ENCODE assay signal across 13 cellular contexts in genomic region chr7:48096273-48096672, GRCh38. TPM values are rescaled to one million over a fixed set of nuclear protein-coding genes. Genes with fewer than 3 reads are reported as not detected.
A peak's percentile ranks its signal among the peaks of the same experiment; 100 is the strongest.
DNase-seq lines count a peak whose midpoint lies in the region; ATAC-seq, FAIRE-seq and TF ChIP-seq lines count a peak whose summit lies in the region.
"Had no signal": no experiment of that assay in that cellular context is flagged by ENCODE, and none has a peak within 500 bp of the region (broad histone marks: within the 10 kb centered on the region; RNA-seq: fewer than 3 reads in every experiment).

No MANE protein-coding gene starts in this region.

- H3K27me3 Mint-ChIP-seq in activated CD4-positive, alpha-beta memory T cell treated with anti-CD3 and anti-CD28 coated beads for 36 hours = no peaks in the 10 kb centered on the region
- H3K27me3 Mint-ChIP-seq: brain had no signal

- no peaks in the 10 kb centered on the region for H3K9me3 Mint-ChIP-seq in activated CD4-positive, alpha-beta memory T cell treated with anti-CD3 and anti-CD28 coated beads for 36 hours
- H3K9me3 Mint-ChIP-seq: brain had no signal

- H3K9me3 ChIP-seq in right cardiac atrium (ENCODE audit: control insufficient read depth, low read length) (no peaks in the 10 kb centered on the region), upper lobe of right lung (no peaks in the 10 kb centered on the region)

- H3K4me1 Mint-ChIP-seq in activated CD4-positive, alpha-beta memory T cell treated with anti-CD3 and anti-CD28 coated beads for 36 hours (ENCODE audit: low read depth) = peaks cover 78% of the 10 kb centered on the region
- H3K4me1 Mint-ChIP-seq: brain had no signal

- intact Hi-C loops in right cardiac atrium (cut with DNase I) = loop anchor here in 1 of 4 donors (10.0 kb wide), 1 partner anchor 61 kb away; the partner anchor contains the start of gene C7orf57
- intact Hi-C loops in Right ventricle myocardium superior (cut with DNase I) = no loop called here
- intact Hi-C loops in activated CD4-positive, alpha-beta memory T cell treated with anti-CD3 and anti-CD28 coated beads for 36 hours (cut with micrococcal nuclease) = no loop called here
- intact Hi-C loops in upper lobe of right lung (cut with DNase I) = no loop called here

- ATAC-seq in right cardiac atrium (peak; percentile 53 to 58), Right ventricle myocardium superior (ENCODE audit: poor library complexity) (no peak), upper lobe of right lung (peak; percentile 65)

- H3K4me3 ChIP-seq in right cardiac atrium (ENCODE audit: low read length) (no peak overlapping the region), upper lobe of right lung (no peak overlapping the region)

- peak overlapping the region; percentile 98 for H3K27ac Mint-ChIP-seq in activated CD4-positive, alpha-beta memory T cell treated with anti-CD3 and anti-CD28 coated beads for 36 hours
- H3K27ac Mint-ChIP-seq: brain had no signal

- H3K36me3 Mint-ChIP-seq in activated CD4-positive, alpha-beta memory T cell treated with anti-CD3 and anti-CD28 coated beads for 36 hours = peaks cover 74% of the 10 kb centered on the region

- H3K27ac ChIP-seq in right cardiac atrium (ENCODE audit: low read length) = no peak overlapping the region
- H3K27ac ChIP-seq in upper lobe of right lung = peak overlapping the region; percentile 55

- H3K4me1 ChIP-seq in right cardiac atrium (ENCODE audit: control insufficient read depth, insufficient read depth, low read length) (no peaks in the 10 kb centered on the region), upper lobe of right lung (peaks cover 37% of the 10 kb centered on the region)

- TF ChIP-seq CTCF in upper lobe of right lung (IDR thresholded peaks at IDR 0.05) = no peak

- CTCF ChIA-PET in activated CD4-positive, alpha-beta memory T cell treated with anti-CD3 and anti-CD28 coated beads for 36 hours (lab: Charles Lee) = interaction anchor here (1.0 to 1.5 kb wide), 3 partner anchors 9 to 118 kb away, joined by 3 to 7 read pairs (median 3); no protein-coding TSS in a partner anchor

- WGBS in right cardiac atrium = 72% methylated on average over 2 of the region's 2 CpGs

- H3K4me3 Mint-ChIP-seq in activated CD4-positive, alpha-beta memory T cell treated with anti-CD3 and anti-CD28 coated beads for 36 hours = peak overlapping the region; percentile 37
- H3K4me3 Mint-ChIP-seq: brain had no signal

- H3K27me3 ChIP-seq in right cardiac atrium (ENCODE audit: control insufficient read depth, insufficient read depth) (no peaks in the 10 kb centered on the region), upper lobe of right lung (no peaks in the 10 kb centered on the region)

- POLR2A ChIA-PET in activated CD4-positive, alpha-beta memory T cell treated with anti-CD3 and anti-CD28 coated beads for 36 hours (lab: Charles Lee) = interaction anchor here (1.2 to 1.7 kb wide), 3 partner anchors 9 to 118 kb away, joined by 3 to 22 read pairs (median 4); partner anchors contain the start of gene UPP1

- DNase-seq in right cardiac atrium (no peak), Right ventricle myocardium superior (no peak), islet precursor cell (peak; percentile 45), upper lobe of right lung (no peak), Kasumi-1 (lab: John Stamatoyannopoulos, UW) (no peak), GM12892 (ENCODE audit: insufficient read length) (no peak), GM19240 (ENCODE audit: insufficient read length, low spot score) (no peak)
- peak; percentile 67 for DNase-seq in activated CD4-positive, alpha-beta memory T cell treated with anti-CD3 and anti-CD28 coated beads for 36 hours
- DNase-seq: C1 segment of cervical spinal cord; occipital lobe; stimulated activated CD4-positive, alpha-beta T cell treated with anti-CD3 and anti-CD28 coated beads, Interleukin-2, amount 100 ng/mL, for 48 hours had no signal

- H3K36me3 ChIP-seq in upper lobe of right lung = peaks cover 84% of the 10 kb centered on the region

- FAIRE-seq in GM12892 (lab: Jason Lieb, UNC) = no peak
- FAIRE-seq: H54 had no signal

- no peak for TF ChIP-seq POLR2A in GM12892 (IDR thresholded peaks at IDR 0.05; ENCODE audit: low read depth, low read length)

RNA-seq across cellular contexts. Expression of gene UPP1, which starts 7.2 kb away (rescaled TPM):
- total RNA-seq in right cardiac atrium = 10 to 100 TPM; 20.6 to 29.0 (median 23.5) TPM
- 17.3 TPM for polyA plus RNA-seq in right cardiac atrium
- 20.3 TPM for total RNA-seq in Right ventricle myocardium superior
- 100 to 1,000 TPM; 115 to 121 TPM for total RNA-seq in activated CD4-positive, alpha-beta memory T cell treated with anti-CD3 and anti-CD28 coated beads for 36 hours
- 68.9 TPM for total RNA-seq in upper lobe of right lung
- 4.6 TPM for polyA plus RNA-seq in GM12892 (2012; ENCODE audit: missing spikeins)

Comparison
In these comparisons a context has a peak if more than half of its experiments do, and no peak if none do; other contexts are left out.
1. DNase-seq: peak in activated CD4-positive, alpha-beta memory T cell treated with anti-CD3 and anti-CD28 coated beads for 36 hours (single experiment) and islet precursor cell (single experiment); none in right cardiac atrium (0 of 3), Right ventricle myocardium superior (single experiment), upper lobe of right lung (single experiment), Kasumi-1 (0 of 2), GM12892 (single experiment) and GM19240 (single experiment).